Comparison of ENCODE assay signal across 28 cellular contexts in the genomic region with DNA sequence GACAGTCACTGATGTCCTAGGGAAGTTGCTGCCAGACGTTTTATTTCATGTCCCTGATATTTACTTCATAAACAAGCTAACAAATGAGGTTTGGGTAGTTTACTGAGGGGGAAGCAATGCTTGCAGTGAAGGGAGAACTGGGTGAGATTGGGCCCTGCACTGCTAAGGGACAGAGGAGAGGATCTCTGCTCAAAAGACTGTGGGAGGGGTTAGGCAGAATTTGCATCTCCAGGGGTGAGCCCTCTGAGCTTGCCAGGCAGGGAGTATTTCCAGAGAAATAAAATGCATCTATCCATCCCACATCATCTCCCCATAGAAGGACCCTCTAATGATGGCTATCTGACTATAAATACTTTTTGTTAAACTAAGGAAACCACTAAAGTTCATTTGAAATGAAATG.
"Had no signal": no experiment of that assay in that cellular context is flagged by ENCODE, and none has a peak within 500 bp of the region (broad histone marks: within the 10 kb centered on the region; RNA-seq: fewer than 3 reads in every experiment).

No MANE protein-coding gene starts in this region.

- H3K27ac ChIP-seq: adrenal gland, body of pancreas, esophagus muscularis mucosa, foreskin keratinocyte, heart left ventricle, left lung, lower lobe of right lung, neural progenitor cell, suprapubic skin, tibial nerve had no signal

- H3K4me3 ChIP-seq: adrenal gland, body of pancreas, esophagus muscularis mucosa, heart left ventricle, left lung, lower lobe of right lung, neural progenitor cell, suprapubic skin, tibial nerve had no signal

- H3K4me2 ChIP-seq: neural progenitor cell had no signal

- H3K9me3 ChIP-seq: adrenal gland, body of pancreas, esophagus muscularis mucosa, heart left ventricle, left lung, lower lobe of right lung, suprapubic skin, tibial nerve had no signal

- H3K4me1 ChIP-seq: foreskin keratinocyte, left lung, lower lobe of right lung, neural progenitor cell, suprapubic skin had no signal

- FAIRE-seq: colon, islet of Langerhans had no signal

- H3K27me3 ChIP-seq: adrenal gland, body of pancreas, esophagus muscularis mucosa, foreskin keratinocyte, heart left ventricle, left lung, neural progenitor cell, suprapubic skin, tibial nerve had no signal

- ATAC-seq: body of pancreas, left lung, lower lobe of right lung, natural killer cell, right cardiac atrium had no signal

- DNase-seq: activated CD4-positive, alpha-beta memory T cell treated with anti-CD3 and anti-CD28 coated beads, Interleukin-2, amount 10 ng/mL, durations not matched to agents 7 days and 5 days; activated CD4-positive, alpha-beta T cell treated with anti-CD3 and anti-CD28 coated beads for 1 hour; activated CD4-positive, alpha-beta T cell treated with anti-CD3 and anti-CD28 coated beads, Interleukin-2, amount 10 ng/mL, durations not matched to agents 7 days and 5 days; activated naive CD4-positive, alpha-beta T cell; activated T-cell treated with anti-CD3 and anti-CD28 coated beads, Interleukin-2, amount 50 U/mL, for 48 hours; adrenal gland; aorta; body of pancreas; dermis blood vessel endothelial cell; effector CD4-positive, alpha-beta T cell; foreskin keratinocyte; heart left ventricle; hypothalamus; left lung; lower lobe of right lung; mesenchymal stem cell; natural killer cell; occipital lobe; posterior cingulate gyrus; stimulated activated CD4-positive, alpha-beta T cell treated with anti-CD3 and anti-CD28 coated beads, Interleukin-4, amount 100 ng/mL, for 24 hours; T-helper 2 cell had no signal

- H3K36me3 ChIP-seq: neural progenitor cell, suprapubic skin had no signal

- H3K9ac ChIP-seq: neural progenitor cell had no signal

- H2AFZ ChIP-seq: neural progenitor cell had no signal
